Comparison of ENCODE assay signal across 17 cellular contexts in genomic region chr20:61955668-61956395, GRCh38.
DNase-seq lines count a peak whose midpoint lies in the region; ATAC-seq, FAIRE-seq and TF ChIP-seq lines count a peak whose summit lies in the region.
"Had no signal": no experiment of that assay in that cellular context is flagged by ENCODE, and none has a peak within 500 bp of the region (broad histone marks: within the 10 kb centered on the region; RNA-seq: fewer than 3 reads in every experiment).

No MANE protein-coding gene starts in this region.

- POLR2A ChIA-PET in HepG2 (lab: Yijun Ruan, JAX) = no interaction called here
- POLR2A ChIA-PET in OCI-LY7 (lab: Charles Lee) = no interaction called here

- no peak for ATAC-seq in HepG2
- no peak for ATAC-seq in right lobe of liver
- ATAC-seq in body of pancreas = no peak
- no peak for ATAC-seq in GM18909 (IDR thresholded peaks at IDR 0.05; ENCODE audit: poor library complexity, unreplicated experiment)
- no peak for ATAC-seq in HG03571 (IDR thresholded peaks at IDR 0.05; ENCODE audit: unreplicated experiment)

- H3K79me2 ChIP-seq in HepG2 (ENCODE audit: insufficient read depth, low read length) (no peaks in the 10 kb centered on the region), OCI-LY7 (ENCODE audit: insufficient read depth, low read depth, low read length) (no peaks in the 10 kb centered on the region)

- H4K20me1 ChIP-seq in HepG2 (ENCODE audit: insufficient read depth, low read length) (peaks cover 6% of the 10 kb centered on the region; the same call in 1 of the 2 replicates), OCI-LY7 (ENCODE audit: insufficient read depth, low read length) (no peaks in the 10 kb centered on the region; the same call in 1 of the 2 replicates)

- BruUV-seq in HepG2 (replicated peaks; lab: Mats Ljungman, UMichigan) (no TSS peak), OCI-LY7 (replicated peaks; lab: Mats Ljungman, UMichigan) (no TSS peak)

- no peaks in the 10 kb centered on the region for H3K9me2 ChIP-seq in OCI-LY7 (ENCODE audit: insufficient read depth, low read length)

- H3K27ac ChIP-seq in HepG2 (ENCODE audit: extremely low read length, insufficient read depth, low read length) (no peak overlapping the region), right lobe of liver (no peak overlapping the region), body of pancreas (peak overlapping the region in 3 of 4 donors; percentile 51 to 71 (median 59)), OCI-LY7 (ENCODE audit: low read depth, low read length, poor library complexity, severe bottlenecking) (no peak overlapping the region)
- H3K27ac ChIP-seq: C4-2B had no signal

- DNase-seq in HepG2 (ENCODE audit: low spot score) (peak; percentile 36), right lobe of liver (no peak), NCI-H146 (lab: John Stamatoyannopoulos, UW) (peak; percentile 60), body of pancreas (no peak), OCI-LY7 (ENCODE audit: low spot score) (no peak)
- DNase-seq: BE2C; CD4-positive, alpha-beta memory T cell; DMS79 treated with DMSO at 0.1 percent for 48 hours; EL; HCEC 1CT had no signal

- TF ChIP-seq POLR2A in HepG2 (IDR thresholded peaks at IDR 0.05; ENCODE audit: insufficient read depth in 1 of 2, low read depth in 2 of 2, low read length in 2 of 2) = no peak
- no peak for TF ChIP-seq POLR2A in right lobe of liver (IDR thresholded peaks at IDR 0.05)
- TF ChIP-seq POLR2A in body of pancreas (IDR thresholded peaks at IDR 0.05) = no peak

- no peaks in the 10 kb centered on the region for H3K9me3 ChIP-seq in HepG2 (ENCODE audit: low read length)
- no peaks in the 10 kb centered on the region for H3K9me3 ChIP-seq in right lobe of liver
- H3K9me3 ChIP-seq in body of pancreas = no peaks in the 10 kb centered on the region
- H3K9me3 ChIP-seq in OCI-LY7 (ENCODE audit: low read length) = no peaks in the 10 kb centered on the region
- H3K9me3 ChIP-seq: BE2C had no signal

- TF ChIP-seq CTCF in HepG2 (CRISPR knock-in tag; IDR thresholded peaks at IDR 0.05) (no peak), right lobe of liver (IDR thresholded peaks at IDR 0.05) (no peak), body of pancreas (IDR thresholded peaks at IDR 0.05) (no peak), OCI-LY7 (conservative IDR thresholded peaks at IDR 0.05; ENCODE audit: low read length) (no peak)

- no peak for TF ChIP-seq EP300 in HepG2 (IDR thresholded peaks at IDR 0.05; ENCODE audit: low read depth in 2 of 2, low read length in 2 of 2)
- TF ChIP-seq EP300 in HepG2 (CRISPR knock-in tag; IDR thresholded peaks at IDR 0.05; ENCODE audit: borderline replicate concordance) = no peak

- 8% methylated on average over 6 of the region's 6 CpGs for WGBS in HepG2 (ENCODE audit: low lambda C conversion rate)
- 33% methylated on average over 6 of the region's 6 CpGs for WGBS in right lobe of liver (ENCODE audit: insufficient coverage, low coverage, low lambda C conversion rate, missing lambda C conversion rate)
- WGBS in body of pancreas, 2 donors = 18 to 23% methylated on average over 6 of the region's 6 CpGs

- no peaks in the 10 kb centered on the region for H3K27me3 ChIP-seq in HepG2 (ENCODE audit: control insufficient read depth in 1 of 2, insufficient read depth in 2 of 2, low read length in 2 of 2)
- no peaks in the 10 kb centered on the region for H3K27me3 ChIP-seq in right lobe of liver
- no peaks in the 10 kb centered on the region for H3K27me3 ChIP-seq in body of pancreas

- H2AFZ ChIP-seq in HepG2 (ENCODE audit: low read length) (no peak overlapping the region), OCI-LY7 (ENCODE audit: low read length) (no peak overlapping the region)

- H3K4me1 ChIP-seq in HepG2 (ENCODE audit: insufficient read depth, low read length) = peaks cover 23% of the 10 kb centered on the region
- H3K4me1 ChIP-seq in right lobe of liver = no peaks in the 10 kb centered on the region
- H3K4me1 ChIP-seq in body of pancreas = peaks cover 30% of the 10 kb centered on the region
- H3K4me1 ChIP-seq in OCI-LY7 (ENCODE audit: insufficient read depth, low read length, poor library complexity, severe bottlenecking) = no peaks in the 10 kb centered on the region
- H3K4me1 ChIP-seq: BE2C had no signal

- no peak overlapping the region for H3K9ac ChIP-seq in HepG2 (ENCODE audit: insufficient read depth, low read depth, low read length)

- intact Hi-C loops in HepG2 (cut with micrococcal nuclease; ENCODE audit: unreplicated experiment) = no loop called here
- intact Hi-C loops in right lobe of liver (cut with DNase I) = no loop called here
- intact Hi-C loops in body of pancreas (cut with DNase I) = no loop called here
- intact Hi-C loops in OCI-LY7 (cut with micrococcal nuclease; ENCODE audit: unreplicated experiment) = no loop called here

- CTCF ChIA-PET in HepG2 (lab: Yijun Ruan, JAX; ENCODE audit: low intra/inter-chr PET ratio, low total read pairs) (no interaction called here), OCI-LY7 (lab: Charles Lee; ENCODE audit: unreplicated experiment) (no interaction called here)

- H3K36me3 ChIP-seq in HepG2 (replicated peaks in 1 of 2; ENCODE audit: control insufficient read depth in 1 of 2, insufficient read depth in 2 of 2, low read length in 2 of 2) (no peaks in the 10 kb centered on the region), right lobe of liver (no peaks in the 10 kb centered on the region), body of pancreas (replicated peaks in 1 of 2; ENCODE audit: insufficient read depth in 1 of 2, low read depth in 2 of 2) (no peaks in the 10 kb centered on the region), OCI-LY7 (ENCODE audit: insufficient read depth, low read length) (no peaks in the 10 kb centered on the region)
- H3K36me3 ChIP-seq: BE2C had no signal

- peak overlapping the region; percentile 34 for H3K4me2 ChIP-seq in HepG2 (ENCODE audit: low read depth, low read length)
- H3K4me2 ChIP-seq in OCI-LY7 (ENCODE audit: low read length) = no peak overlapping the region

- in situ Hi-C loops in HepG2 (cut with HindIII; ENCODE audit: extremely low pct_ligation_motif_present, low pct_unique_long_range_greater_than_20kb) = no loop called here

- no peak for TF ChIP-seq RAD21 in HepG2 (CRISPR knock-in tag; IDR thresholded peaks at IDR 0.05)

- FAIRE-seq in HepG2 (lab: Jason Lieb, UNC) = no peak
- FAIRE-seq: A204.1, D721Med, G401.6, GM12891 had no signal

- H3K4me3 ChIP-seq in HepG2 (replicated peaks in 1 of 3; ENCODE audit: insufficient read depth in 1 of 3, low read depth in 2 of 3, low read length in 3 of 3) (no peak overlapping the region; a peak in 1 of 6 replicates), right lobe of liver (no peak overlapping the region), body of pancreas (no peak overlapping the region), OCI-LY7 (ENCODE audit: low read depth, low read length, poor library complexity, severe bottlenecking) (no peak overlapping the region)

TF ChIP-seq in HepG2, 621 proteins besides CTCF, POLR2A, EP300 and RAD21:
- no peak for TF ChIP-seq ZFX (CRISPR knock-in tag; IDR thresholded peaks at IDR 0.05; ENCODE audit: low read depth)
- TF ChIP-seq GMEB1 (CRISPR knock-in tag; IDR thresholded peaks at IDR 0.05; ENCODE audit: borderline replicate concordance) = 0 out of 2 replicates have a peak, but pooled peaks have one; percentile 12
- 0 out of 2 replicates have a peak, but pooled peaks have one; percentile 26 for TF ChIP-seq SIX1 (CRISPR knock-in tag; IDR thresholded peaks at IDR 0.05; ENCODE audit: borderline replicate concordance)
- no peak for TF ChIP-seq SMYD3 (CRISPR knock-in tag; IDR thresholded peaks at IDR 0.05)

Comparison
In these comparisons a context has a peak if more than half of its experiments do, and no peak if none do; other contexts are left out.
1. DNase-seq: peak in HepG2 (single experiment) and NCI-H146 (single experiment); none in right lobe of liver (0 of 3), body of pancreas (0 of 4) and OCI-LY7 (single experiment).
2. H3K27ac ChIP-seq: peak in body of pancreas (3 of 4); none in HepG2 (single experiment), right lobe of liver (0 of 3) and OCI-LY7 (single experiment).